In genomic region chr1:113859478-113860175, GRCh38 we compare ENCODE assay signal across 8 cellular contexts. TPM values are rescaled to one million over a fixed set of nuclear protein-coding genes. Genes with fewer than 3 reads are reported as not detected.
DNase-seq lines count a peak whose midpoint lies in the region; ATAC-seq lines count a peak whose summit lies in the region.

No MANE protein-coding gene starts in this region.

- no peaks in the 10 kb centered on the region for H4K20me1 ChIP-seq in BLaER1

- peaks cover 36% of the 10 kb centered on the region for H3K4me1 Mint-ChIP-seq in activated CD4-positive, alpha-beta memory T cell treated with anti-CD3 and anti-CD28 coated beads for 36 hours (ENCODE audit: low read depth)

- CTCF ChIA-PET in activated CD4-positive, alpha-beta memory T cell treated with anti-CD3 and anti-CD28 coated beads for 36 hours (lab: Charles Lee) = interaction anchor here (1.0 to 1.9 kb wide), 5 partner anchors 9 to 487 kb away, joined by 3 to 6 read pairs (median 4); partner anchors contain the start of gene AP4B1

- no peak for DNase-seq in activated CD4-positive, alpha-beta memory T cell treated with anti-CD3 and anti-CD28 coated beads for 36 hours
- DNase-seq in caudate nucleus (lab: John Stamatoyannopoulos, UW) = no peak
- no peak for DNase-seq in HuH-7 (ENCODE audit: low spot score)
- DNase-seq in HK-2 (ENCODE audit: unreplicated experiment) = no peak
- no peak for DNase-seq in stimulated activated CD4-positive, alpha-beta T cell treated with anti-CD3 and anti-CD28 coated beads, Interleukin-4, amount 100 ng/mL, for 4 hours

- H3K4me3 Mint-ChIP-seq in activated CD4-positive, alpha-beta memory T cell treated with anti-CD3 and anti-CD28 coated beads for 36 hours = no peak overlapping the region

- H3K4me1 ChIP-seq in BLaER1 = peaks cover 26% of the 10 kb centered on the region

- H3K9me3 ChIP-seq in BLaER1 = no peaks in the 10 kb centered on the region

- H3K27ac ChIP-seq in BLaER1 = peak overlapping the region; percentile 33; the same call in 1 of the 2 replicates
- H3K27ac ChIP-seq in caudate nucleus (ENCODE audit: low read depth, low read length) = no peak overlapping the region

- no peak overlapping the region; the same call in 1 of the 2 replicates for H3K4me3 ChIP-seq in BLaER1

- no peak overlapping the region for H3K9ac ChIP-seq in BLaER1

- no peaks in the 10 kb centered on the region for H3K27me3 Mint-ChIP-seq in activated CD4-positive, alpha-beta memory T cell treated with anti-CD3 and anti-CD28 coated beads for 36 hours

- peaks cover 34% of the 10 kb centered on the region for H3K36me3 Mint-ChIP-seq in activated CD4-positive, alpha-beta memory T cell treated with anti-CD3 and anti-CD28 coated beads for 36 hours

- intact Hi-C loops in activated CD4-positive, alpha-beta memory T cell treated with anti-CD3 and anti-CD28 coated beads for 36 hours (cut with micrococcal nuclease) = no loop called here

- peak overlapping the region; percentile 68 for H3K4me2 ChIP-seq in BLaER1

- ATAC-seq in GM19372 (IDR thresholded peaks at IDR 0.05; ENCODE audit: low read depth, unreplicated experiment) (peak; percentile 85), HG03159 (IDR thresholded peaks at IDR 0.05; ENCODE audit: unreplicated experiment) (peak; percentile 85)

- H3K27ac Mint-ChIP-seq in activated CD4-positive, alpha-beta memory T cell treated with anti-CD3 and anti-CD28 coated beads for 36 hours = peak overlapping the region; percentile 4

- no peaks in the 10 kb centered on the region for H3K27me3 ChIP-seq in BLaER1

- POLR2A ChIA-PET in activated CD4-positive, alpha-beta memory T cell treated with anti-CD3 and anti-CD28 coated beads for 36 hours (lab: Charles Lee) = interaction anchor here (1.0 to 1.8 kb wide), 3 partner anchors 21 to 69 kb away, joined by 3 to 6 read pairs (median 3); partner anchors contain the start of genes AP4B1 and HIPK1

- no peaks in the 10 kb centered on the region for H3K9me3 Mint-ChIP-seq in activated CD4-positive, alpha-beta memory T cell treated with anti-CD3 and anti-CD28 coated beads for 36 hours

- no peaks in the 10 kb centered on the region for H3K36me3 ChIP-seq in BLaER1

RNA-seq across cellular contexts. Expression of gene PTPN22, which starts 11.9 kb away (rescaled TPM):
- 10 to 100 TPM; 45.2 to 45.7 TPM for total RNA-seq in activated CD4-positive, alpha-beta memory T cell treated with anti-CD3 and anti-CD28 coated beads for 36 hours

RNA-seq across cellular contexts. Expression of gene BCL2L15, which starts 27.8 kb away (rescaled TPM):
- under 1 TPM; 0.22 to 0.93 TPM for total RNA-seq in activated CD4-positive, alpha-beta memory T cell treated with anti-CD3 and anti-CD28 coated beads for 36 hours

RNA-seq across cellular contexts. Expression of gene AP4B1, which starts 45.0 kb away (rescaled TPM):
- 10 to 100 TPM; 41.4 to 42.2 TPM for total RNA-seq in activated CD4-positive, alpha-beta memory T cell treated with anti-CD3 and anti-CD28 coated beads for 36 hours

RNA-seq across cellular contexts. Expression of gene DCLRE1B, which starts 45.5 kb away (rescaled TPM):
- total RNA-seq in activated CD4-positive, alpha-beta memory T cell treated with anti-CD3 and anti-CD28 coated beads for 36 hours = 10 to 100 TPM; 19.4 to 19.6 TPM

RNA-seq across cellular contexts. Expression of gene RSBN1, which starts 47.4 kb away (rescaled TPM):
- total RNA-seq in activated CD4-positive, alpha-beta memory T cell treated with anti-CD3 and anti-CD28 coated beads for 36 hours = 10 to 100 TPM; 17.5 to 18.5 TPM
